In genomic region chr7:36366649-36367560, GRCh38 we compare ENCODE assay signal across 1 cellular context.
TF ChIP-seq lines count a peak whose summit lies in the region.

No MANE protein-coding gene starts in this region.

TF ChIP-seq in HepG2, 621 proteins besides CTCF, POLR2A, EP300 and RAD21 (continued from another document and continues in another):
- TF ChIP-seq ZXDC (CRISPR knock-in tag; IDR thresholded peaks at IDR 0.05) (no peak), ZNF331 (CRISPR knock-in tag; IDR thresholded peaks at IDR 0.05) (peak; percentile 76; the same call in 1 of the 2 replicates), KLF12 (CRISPR knock-in tag; IDR thresholded peaks at IDR 0.05; ENCODE audit: borderline replicate concordance) (0 out of 2 replicates have a peak, but pooled peaks have one; percentile 42), ZNF749 (CRISPR knock-in tag; IDR thresholded peaks at IDR 0.05; ENCODE audit: borderline replicate concordance) (no peak), ZNF367 (CRISPR knock-in tag; IDR thresholded peaks at IDR 0.05; ENCODE audit: borderline replicate concordance) (no peak), ATF3 (CRISPR knock-in tag; IDR thresholded peaks at IDR 0.05) (0 out of 2 replicates have a peak, but pooled peaks have one; percentile 9), MTA3 (CRISPR knock-in tag; IDR thresholded peaks at IDR 0.05) (no peak), ZNF790 (CRISPR knock-in tag; IDR thresholded peaks at IDR 0.05; ENCODE audit: borderline replicate concordance) (no peak), ZBTB21 (CRISPR knock-in tag; IDR thresholded peaks at IDR 0.05) (no peak), ZNF205 (CRISPR knock-in tag; IDR thresholded peaks at IDR 0.05) (peak; percentile 71; the same call in 1 of the 2 replicates), ZNF350 (CRISPR knock-in tag; IDR thresholded peaks at IDR 0.05; ENCODE audit: borderline replicate concordance, low read depth) (peak; percentile 70; the same call in 1 of the 2 replicates), TEF (CRISPR knock-in tag; IDR thresholded peaks at IDR 0.05) (no peak), ZNF547 (CRISPR knock-in tag; IDR thresholded peaks at IDR 0.05) (peak; percentile 80), ZNF691 (CRISPR knock-in tag; IDR thresholded peaks at IDR 0.05; ENCODE audit: borderline replicate concordance, low read depth) (no peak; the same call in 1 of the 2 replicates), MEIS2 (CRISPR knock-in tag; IDR thresholded peaks at IDR 0.05) (0 out of 2 replicates have a peak, but pooled peaks have one; percentile 32), MTERF4 (CRISPR knock-in tag; IDR thresholded peaks at IDR 0.05) (peak; percentile 42; the same call in 1 of the 2 replicates), SAP130 (CRISPR knock-in tag; IDR thresholded peaks at IDR 0.05; ENCODE audit: low read depth) (peak; percentile 87), ZNF562 (CRISPR knock-in tag; IDR thresholded peaks at IDR 0.05; ENCODE audit: borderline replicate concordance) (no peak), ESRRA (CRISPR knock-in tag; IDR thresholded peaks at IDR 0.05; ENCODE audit: low read depth) (peak; percentile 64; the same call in 1 of the 2 replicates), HDAC6 (IDR thresholded peaks at IDR 0.05; ENCODE audit: low read depth, low read length) (no peak), NCOR1 (IDR thresholded peaks at IDR 0.05; ENCODE audit: borderline replicate concordance, low read length) (no peak), ZNF556 (CRISPR knock-in tag; IDR thresholded peaks at IDR 0.05; ENCODE audit: borderline replicate concordance) (peak; percentile 55; the same call in 1 of the 2 replicates), PAX8 (CRISPR knock-in tag; IDR thresholded peaks at IDR 0.05; ENCODE audit: borderline replicate concordance) (no peak), CSRNP2 (CRISPR knock-in tag; conservative IDR thresholded peaks at IDR 0.05; ENCODE audit: low read depth) (no peak), THAP7 (CRISPR knock-in tag; IDR thresholded peaks at IDR 0.05) (no peak), MBNL3 (CRISPR knock-in tag; conservative IDR thresholded peaks at IDR 0.05) (no peak), SKI (IDR thresholded peaks at IDR 0.05; ENCODE audit: partially characterized antibody) (no peak), CBX1 (IDR thresholded peaks at IDR 0.05; ENCODE audit: low read depth) (no peak), ZNF674 (CRISPR knock-in tag; IDR thresholded peaks at IDR 0.05; ENCODE audit: low read depth) (no peak), ZSCAN12 (CRISPR knock-in tag; IDR thresholded peaks at IDR 0.05) (no peak), ELF3 (CRISPR knock-in tag; IDR thresholded peaks at IDR 0.05) (no peak), ZNF747 (CRISPR knock-in tag; IDR thresholded peaks at IDR 0.05; ENCODE audit: borderline replicate concordance) (peak; percentile 80; the same call in 1 of the 2 replicates), ZNF124 (CRISPR knock-in tag; IDR thresholded peaks at IDR 0.05) (peak; percentile 73; the same call in 1 of the 2 replicates), TFAP4 (IDR thresholded peaks at IDR 0.05; ENCODE audit: borderline replicate concordance, low read depth) (0 out of 2 replicates have a peak, but pooled peaks have one; percentile 36), ZSCAN30 (CRISPR knock-in tag; IDR thresholded peaks at IDR 0.05) (no peak), RXRA (CRISPR knock-in tag; IDR thresholded peaks at IDR 0.05) (peak; percentile 56; the same call in 1 of the 2 replicates), REXO4 (CRISPR knock-in tag; IDR thresholded peaks at IDR 0.05; ENCODE audit: borderline replicate concordance) (no peak), CSRNP1 (CRISPR knock-in tag; IDR thresholded peaks at IDR 0.05) (peak; percentile 65), JUNB (CRISPR knock-in tag; IDR thresholded peaks at IDR 0.05; ENCODE audit: borderline replicate concordance) (no peak), ZNF207 (IDR thresholded peaks at IDR 0.05; ENCODE audit: borderline replicate concordance) (no peak), TBX2 (CRISPR knock-in tag; IDR thresholded peaks at IDR 0.05; ENCODE audit: borderline replicate concordance) (peak; percentile 64; the same call in 1 of the 2 replicates), ATF7 (IDR thresholded peaks at IDR 0.05) (no peak), ATF7 (CRISPR knock-in tag; IDR thresholded peaks at IDR 0.05) (peak; percentile 62; the same call in 1 of the 2 replicates), ZBTB25 (CRISPR knock-in tag; IDR thresholded peaks at IDR 0.05) (peak; percentile 32; the same call in 1 of the 2 replicates), MEF2D (CRISPR knock-in tag; IDR thresholded peaks at IDR 0.05) (no peak), KDM3A (CRISPR knock-in tag; IDR thresholded peaks at IDR 0.05; ENCODE audit: low read depth) (no peak; the same call in 1 of the 2 replicates), CENPBD1 (CRISPR knock-in tag; IDR thresholded peaks at IDR 0.05; ENCODE audit: borderline replicate concordance, low read depth) (no peak), HOMEZ (CRISPR knock-in tag; IDR thresholded peaks at IDR 0.05; ENCODE audit: low read depth) (no peak), ZNF431 (CRISPR knock-in tag; IDR thresholded peaks at IDR 0.05; ENCODE audit: borderline replicate concordance, low read depth) (0 out of 2 replicates have a peak, but pooled peaks have one; percentile 42)
